In the genomic region with DNA sequence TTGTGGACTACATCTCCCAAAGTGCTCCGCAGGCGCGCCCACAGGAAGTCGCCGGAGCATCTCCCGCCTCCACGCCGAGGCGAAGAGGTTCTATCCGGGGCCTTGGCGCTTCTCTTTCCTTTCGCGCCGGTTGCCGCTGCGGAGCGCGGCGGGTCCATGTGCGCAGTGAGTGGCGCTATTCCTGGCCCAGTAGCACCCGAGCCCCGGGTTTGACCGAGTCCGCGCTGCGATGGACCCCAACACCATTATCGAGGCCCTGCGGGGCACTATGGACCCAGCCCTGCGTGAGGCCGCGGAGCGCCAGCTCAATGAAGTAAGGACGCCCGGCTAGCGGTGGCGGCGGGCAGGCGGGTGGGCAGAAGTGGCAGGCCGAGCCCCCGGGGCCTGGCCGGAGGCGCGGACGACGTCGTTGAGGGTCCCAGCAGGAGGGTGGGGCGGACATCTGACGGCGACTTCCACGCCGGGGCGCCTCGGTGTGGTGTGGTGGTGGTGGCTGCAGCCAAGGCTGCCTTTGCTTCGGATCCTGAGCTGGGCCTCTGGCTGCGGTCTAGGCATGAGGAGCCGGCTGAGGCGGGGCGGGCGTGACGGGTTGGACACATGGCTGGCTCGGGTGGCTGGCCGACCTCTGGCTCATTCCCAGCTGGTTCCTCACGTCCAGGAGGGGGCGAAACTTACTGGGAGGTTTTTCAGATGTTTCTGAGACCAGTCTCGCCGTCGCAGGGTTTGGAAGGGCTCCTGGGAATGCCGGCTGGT, we compare ENCODE assay signal across 8 cellular contexts. TPM values are rescaled to one million over a fixed set of nuclear protein-coding genes. Genes with fewer than 3 reads are reported as not detected.
DNase-seq lines count a peak whose midpoint lies in the region; ATAC-seq and TF ChIP-seq lines count a peak whose summit lies in the region.

Gene IPO7 (plus strand): TSS at position 118 of the 753 bp plus-strand sequence. CDS start 112 bp downstream, at position 230.

- peak; percentile 91 for ATAC-seq in HG02642 (IDR thresholded peaks at IDR 0.05; ENCODE audit: poor library complexity, unreplicated experiment)
- ATAC-seq in left cardiac atrium = peak; percentile 97 to 98

- intact Hi-C loops in adrenal gland (cut with DNase I) (no loop called here), left cardiac atrium (cut with DNase I) (loop anchor here in 1 of 2 donors (10.0 kb wide), 1 partner anchor 120 kb away; the partner anchor contains the start of gene DENND5A), prostate gland (cut with DNase I) (loop anchor here (2.0 to 5.0 kb wide), 2 partner anchors 20 to 67 kb away; no protein-coding TSS in a partner anchor)

- peaks cover 12 to 22% of the 10 kb centered on the region in 2 donors for H3K4me1 ChIP-seq in adrenal gland (replicated peaks in 1 of 2)
- peaks cover 3% of the 10 kb centered on the region for H3K4me1 ChIP-seq in prostate gland (replicated peaks)
- H3K4me1 ChIP-seq in urinary bladder (ENCODE audit: insufficient read depth) = no peaks in the 10 kb centered on the region

- H3K27ac ChIP-seq in adrenal gland (peak within 1 kb of the TSS; percentile 87 to 98 (median 95)), prostate gland (peak within 1 kb of the TSS; percentile 87 to 93), urinary bladder (ENCODE audit: low read depth) (peak within 1 kb of the TSS; percentile 89)

- TF ChIP-seq POLR2A in adrenal gland (IDR thresholded peaks at IDR 0.05) (peak; percentile 66 to 81), prostate gland (IDR thresholded peaks at IDR 0.05) (peak; percentile 77)

- no peaks in the 10 kb centered on the region for H3K36me3 ChIP-seq in adrenal gland (replicated peaks in 1 of 2)
- H3K36me3 ChIP-seq in prostate gland = no peaks in the 10 kb centered on the region
- H3K36me3 ChIP-seq in urinary bladder (ENCODE audit: insufficient read depth) = no peaks in the 10 kb centered on the region

- DNase-seq in NCI-H1105 (lab: John Stamatoyannopoulos, UW) (peak; percentile 92), T-helper 1 cell (peak; percentile 65 to 90 (median 78)), adrenal gland (peak; percentile 89 to 95 (median 92)), left cardiac atrium (peak; percentile 95), prostate gland (ENCODE audit: low spot score) (peak; percentile 90)

- H3K9me3 ChIP-seq in adrenal gland (replicated peaks in 1 of 3) (no peaks in the 10 kb centered on the region), prostate gland (no peaks in the 10 kb centered on the region)

- H3K4me3 ChIP-seq in adrenal gland (peak within 1 kb of the TSS; percentile 21 to 84 (median 60)), prostate gland (peak within 1 kb of the TSS; percentile 87 to 94), urinary bladder (ENCODE audit: low read depth, low read length) (peak within 1 kb of the TSS; percentile 79)

- TF ChIP-seq CTCF in GM12873 (IDR thresholded peaks at IDR 0.05; ENCODE audit: insufficient read depth, low read depth, low read length, missing control alignments) (peak; percentile 25), adrenal gland (IDR thresholded peaks at IDR 0.05) (peak in 2 of 6 experiments; percentile 30 to 33), prostate gland (IDR thresholded peaks at IDR 0.05) (peak in 2 of 4 experiments; percentile 22 to 24)

- H3K27me3 ChIP-seq in adrenal gland = no peaks in the 10 kb centered on the region
- no peaks in the 10 kb centered on the region for H3K27me3 ChIP-seq in prostate gland (replicated peaks; ENCODE audit: insufficient read depth)

- WGBS in adrenal gland, 4 donors = 0% methylated on average over 3 to 69 of the region's 69 CpGs
- under 1% methylated on average over 69 of the region's 69 CpGs for WGBS in prostate gland
- WGBS in urinary bladder = under 1% methylated on average over 69 of the region's 69 CpGs

RNA-seq across cellular contexts. Expression of gene IPO7, which starts in this region (rescaled TPM):
- total RNA-seq in adrenal gland (100 to 1,000 TPM in 2 of 8 donors, 10 to 100 TPM in 6; 39.5 to 125 (median 78.3) TPM), left cardiac atrium (100 to 1,000 TPM in 1 of 2 donors, 10 to 100 TPM in 1; 92.1 to 117 TPM), prostate gland (10 to 100 TPM; 43.8 to 73.3 TPM), urinary bladder (202 TPM)
- polyA plus RNA-seq in adrenal gland (100 to 1,000 TPM in 1 of 3 donors, 10 to 100 TPM in 2; 16.5 to 132 (median 33.4) TPM), urinary bladder (71.0 TPM)

Comparison
In these comparisons a context has a peak if more than half of its experiments do, and no peak if none do; other contexts are left out.
1. Peak in every context shown above with its lines: DNase-seq, ATAC-seq, H3K4me3 ChIP-seq and H3K27ac ChIP-seq.